Comparison of ENCODE assay signal across 26 cellular contexts in the genomic region with DNA sequence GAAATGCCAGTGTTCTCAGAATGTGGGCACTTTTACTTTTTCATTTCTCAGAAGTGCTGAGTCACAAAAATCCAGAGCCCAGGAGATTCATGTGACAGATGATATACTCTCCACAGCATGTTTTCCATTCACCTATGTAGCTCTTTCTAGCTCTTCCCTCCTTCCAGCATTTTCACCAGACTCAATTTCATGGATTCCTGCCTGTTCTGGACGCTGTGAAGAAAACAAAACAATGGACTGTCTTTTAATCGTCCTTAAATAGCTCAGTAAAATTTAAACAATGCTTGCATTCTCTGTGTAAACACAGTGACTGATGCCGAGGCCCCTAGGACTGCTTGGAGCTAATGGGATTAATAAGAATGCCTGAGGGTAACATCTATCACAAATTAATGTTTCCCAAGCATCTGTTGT. TPM values are rescaled to one million over a fixed set of nuclear protein-coding genes. Genes with fewer than 3 reads are reported as not detected.
A peak's percentile ranks its signal among the peaks of the same experiment; 100 is the strongest.
DNase-seq lines count a peak whose midpoint lies in the region; ATAC-seq and TF ChIP-seq lines count a peak whose summit lies in the region.
"Had no signal": no experiment of that assay in that cellular context is flagged by ENCODE, and none has a peak within 500 bp of the region (broad histone marks: within the 10 kb centered on the region; RNA-seq: fewer than 3 reads in every experiment).

No MANE protein-coding gene starts in this region.

- H3K36me3 Mint-ChIP-seq in GM23338 (ENCODE audit: low read depth) (peaks cover 6% of the 10 kb centered on the region; the same call in 2 of the 3 replicates), osteocyte (ENCODE audit: unreplicated experiment) (peaks cover 33% of the 10 kb centered on the region)

- H3K4me1 ChIP-seq in GM23338 (ENCODE audit: insufficient read depth) = no peaks in the 10 kb centered on the region
- no peaks in the 10 kb centered on the region for H3K4me1 ChIP-seq in PC-3 (ENCODE audit: insufficient read depth, low read length)
- H3K4me1 ChIP-seq in osteoblast (ENCODE audit: insufficient read depth, low read length) = no peaks in the 10 kb centered on the region
- H3K4me1 ChIP-seq: BLaER1, breast epithelium, left ventricle myocardium inferior, transverse colon had no signal

- intact Hi-C loops in PC-3 (cut with micrococcal nuclease) = no loop called here

- H3F3A ChIP-seq in GM23338 (replicated peaks; ENCODE audit: low read depth) (no peaks in the 10 kb centered on the region), PC-3 (ENCODE audit: low read length, unreplicated experiment) (no peaks in the 10 kb centered on the region)

- H4K20me1 ChIP-seq in GM23338 (replicated peaks; ENCODE audit: insufficient read depth) = no peaks in the 10 kb centered on the region
- H4K20me1 ChIP-seq in PC-3 (ENCODE audit: low read length) = no peaks in the 10 kb centered on the region
- H4K20me1 ChIP-seq in osteoblast (ENCODE audit: insufficient read depth, low read length) = no peaks in the 10 kb centered on the region
- H4K20me1 ChIP-seq: BLaER1 had no signal

- H3K36me3 ChIP-seq in GM23338 (ENCODE audit: insufficient read depth) = no peaks in the 10 kb centered on the region
- H3K36me3 ChIP-seq in PC-3 (ENCODE audit: low read depth, low read length) = no peaks in the 10 kb centered on the region
- no peaks in the 10 kb centered on the region for H3K36me3 ChIP-seq in osteoblast (ENCODE audit: insufficient read depth, low read length)
- H3K36me3 ChIP-seq: breast epithelium had no signal

- H3K4me1 Mint-ChIP-seq in GM23338 (no peaks in the 10 kb centered on the region), osteocyte (ENCODE audit: unreplicated experiment) (peaks cover 5% of the 10 kb centered on the region)
- H3K4me1 Mint-ChIP-seq: stimulated activated memory B cell treated with anti-CD40 and anti-IgM and Interleukin-4, amounts not matched to agents 10 μg/mL and 1 μg/mL and 100 μg/mL, for 72 hours had no signal

- no peak for ATAC-seq in GM23338
- peak; percentile 84 for ATAC-seq in PC-3
- ATAC-seq in HG02571 (IDR thresholded peaks at IDR 0.05; ENCODE audit: unreplicated experiment) = no peak
- ATAC-seq: activated CD8-positive, alpha-beta T cell treated with anti-CD3 and anti-CD28 coated beads, Interleukin-2, amount 10 ng/mL, durations not matched to agents 7 days and 5 days; activated T-cell treated with anti-CD3 and anti-CD28 coated beads, Interleukin-2, amount 50 U/mL, for 72 hours; sciatic nerve; stimulated activated memory B cell treated with anti-CD40 and anti-IgM and Interleukin-4, amounts not matched to agents 10 μg/mL and 1 μg/mL and 100 μg/mL, for 72 hours had no signal

- H3K9me3 Mint-ChIP-seq in GM23338 (no peaks in the 10 kb centered on the region), osteocyte (ENCODE audit: unreplicated experiment) (no peaks in the 10 kb centered on the region)
- H3K9me3 Mint-ChIP-seq: activated T-cell treated with anti-CD3 and anti-CD28 coated beads, Interleukin-2, amount 50 U/mL, for 72 hours; stimulated activated memory B cell treated with anti-CD40 and anti-IgM and Interleukin-4, amounts not matched to agents 10 μg/mL and 1 μg/mL and 100 μg/mL, for 72 hours had no signal

- BruUV-seq in PC-3 (replicated peaks; lab: Mats Ljungman, UMichigan) = no TSS peak

- no peak overlapping the region for H3K4me2 ChIP-seq in GM23338
- no peak overlapping the region for H3K4me2 ChIP-seq in PC-3 (ENCODE audit: low read length)
- H3K4me2 ChIP-seq in osteoblast (ENCODE audit: insufficient read depth, low read length) = no peak overlapping the region
- H3K4me2 ChIP-seq: BLaER1 had no signal

- H2AFZ ChIP-seq in GM23338 = no peak overlapping the region
- H2AFZ ChIP-seq in PC-3 (ENCODE audit: low read length) = no peak overlapping the region
- H2AFZ ChIP-seq in osteoblast (ENCODE audit: low read length) = no peak overlapping the region
- H2AFZ ChIP-seq: GM23248 had no signal

- H3K9me3 ChIP-seq in PC-3 (ENCODE audit: low read length) (no peaks in the 10 kb centered on the region), osteoblast (ENCODE audit: low read depth, low read length) (no peaks in the 10 kb centered on the region)
- H3K9me3 ChIP-seq: breast epithelium, left ventricle myocardium inferior, transverse colon had no signal

- H3K27me3 Mint-ChIP-seq in GM23338 (ENCODE audit: insufficient read depth, low read depth, poor library complexity) = no peaks in the 10 kb centered on the region
- H3K27me3 Mint-ChIP-seq in osteocyte (ENCODE audit: unreplicated experiment) = no peaks in the 10 kb centered on the region
- H3K27me3 Mint-ChIP-seq: activated naive CD8-positive, alpha-beta T cell; stimulated activated memory B cell treated with anti-CD40 and anti-IgM and Interleukin-4, amounts not matched to agents 10 μg/mL and 1 μg/mL and 100 μg/mL, for 72 hours had no signal

- H3K27ac ChIP-seq in GM23338 (ENCODE audit: low read depth) = no peak overlapping the region
- no peak overlapping the region for H3K27ac ChIP-seq in PC-3 (ENCODE audit: low read length)
- peak overlapping the region; percentile 92 for H3K27ac ChIP-seq in cingulate gyrus (ENCODE audit: low read depth, low read length)
- no peak overlapping the region for H3K27ac ChIP-seq in osteoblast (ENCODE audit: low read depth, low read length)
- H3K27ac ChIP-seq: BLaER1, breast epithelium, GM23248, left ventricle myocardium inferior, transverse colon had no signal

- no peak overlapping the region for H3K4me3 ChIP-seq in GM23338
- H3K4me3 ChIP-seq in PC-3 (ENCODE audit: low read length) = no peak overlapping the region
- H3K4me3 ChIP-seq in osteoblast (ENCODE audit: insufficient read depth, low read length) = no peak overlapping the region
- H3K4me3 ChIP-seq: BLaER1, breast epithelium, GM23248, left ventricle myocardium inferior, transverse colon had no signal

- H3K4me3 Mint-ChIP-seq in GM23338 = no peak overlapping the region
- H3K4me3 Mint-ChIP-seq in osteocyte (ENCODE audit: unreplicated experiment) = no peak overlapping the region
- H3K4me3 Mint-ChIP-seq: activated CD8-positive, alpha-beta T cell treated with anti-CD3 and anti-CD28 coated beads, Interleukin-2, amount 10 ng/mL, durations not matched to agents 7 days and 5 days; activated naive CD8-positive, alpha-beta T cell; activated T-cell treated with anti-CD3 and anti-CD28 coated beads, Interleukin-2, amount 50 U/mL, for 72 hours; stimulated activated memory B cell treated with anti-CD40 and anti-IgM and Interleukin-4, amounts not matched to agents 10 μg/mL and 1 μg/mL and 100 μg/mL, for 72 hours; T-helper 2 cell treated with Interferon-gamma antibody and Interleukin-4, amounts not matched to agents 5 μg/mL and 100 μg/mL, for 36 hours had no signal

- no peak for DNase-seq in GM23338 (ENCODE audit: low spot score)
- DNase-seq in PC-3 = peak; percentile 10
- DNase-seq in osteocyte (ENCODE audit: extremely low spot score, unreplicated experiment) = no peak
- DNase-seq in osteoblast (ENCODE audit: insufficient read length, low spot score, missing footprints) = no peak
- no peak for DNase-seq in activated T-cell treated with anti-CD3 and anti-CD28 coated beads, Interleukin-2, amount 50 U/mL, for 1 hour
- DNase-seq: activated CD8-positive, alpha-beta T cell treated with anti-CD3 and anti-CD28 coated beads, Interleukin-2, amount 10 ng/mL, durations not matched to agents 7 days and 5 days; activated T-cell treated with anti-CD3 and anti-CD28 coated beads, Interleukin-2, amount 50 U/mL, for 72 hours; erythroblast; GM23248; Kasumi-1; left ventricle myocardium inferior; NCI-H1092 treated with DMSO at 0.1 percent for 48 hours; NCI-H526; transverse colon had no signal

- 0 out of 2 replicates have a peak overlapping the region, but pooled peaks have one; percentile 75 for H3K27ac Mint-ChIP-seq in GM23338
- peak overlapping the region; percentile 6 for H3K27ac Mint-ChIP-seq in osteocyte (ENCODE audit: unreplicated experiment)
- H3K27ac Mint-ChIP-seq: activated CD8-positive, alpha-beta T cell treated with anti-CD3 and anti-CD28 coated beads, Interleukin-2, amount 10 ng/mL, durations not matched to agents 7 days and 5 days; activated naive CD8-positive, alpha-beta T cell; activated T-cell treated with anti-CD3 and anti-CD28 coated beads, Interleukin-2, amount 50 U/mL, for 72 hours; stimulated activated memory B cell treated with anti-CD40 and anti-IgM and Interleukin-4, amounts not matched to agents 10 μg/mL and 1 μg/mL and 100 μg/mL, for 72 hours; T-helper 2 cell treated with Interferon-gamma antibody and Interleukin-4, amounts not matched to agents 5 μg/mL and 100 μg/mL, for 36 hours had no signal

- H3K27me3 ChIP-seq in GM23338 (ENCODE audit: insufficient read depth) = no peaks in the 10 kb centered on the region
- no peaks in the 10 kb centered on the region for H3K27me3 ChIP-seq in PC-3 (ENCODE audit: low read length)
- no peaks in the 10 kb centered on the region for H3K27me3 ChIP-seq in osteoblast (ENCODE audit: insufficient read depth, low read length)
- H3K27me3 ChIP-seq: BLaER1, breast epithelium, transverse colon had no signal

- H3K9me2 ChIP-seq in GM23338 (ENCODE audit: insufficient read depth) (no peaks in the 10 kb centered on the region), PC-3 (replicated peaks; ENCODE audit: low read length) (no peaks in the 10 kb centered on the region)

- CTCF ChIA-PET in PC-3 (lab: Charles Lee) = no interaction called here

- POLR2A ChIA-PET in PC-3 (lab: Charles Lee; ENCODE audit: unreplicated experiment) = no interaction called here

- H3K79me2 ChIP-seq in GM23338 (replicated peaks; ENCODE audit: insufficient read depth) (no peaks in the 10 kb centered on the region), PC-3 (ENCODE audit: low read length) (no peaks in the 10 kb centered on the region), osteoblast (ENCODE audit: insufficient read depth, low read length) (no peaks in the 10 kb centered on the region)

- no peak for TF ChIP-seq CTCF in GM23338 (conservative IDR thresholded peaks at IDR 0.05; ENCODE audit: low read depth in 2 of 2)
- TF ChIP-seq CTCF in PC-3 (conservative IDR thresholded peaks at IDR 0.05; ENCODE audit: low read depth, low read length) = no peak
- no peak for TF ChIP-seq CTCF in osteocyte (IDR thresholded peaks at IDR 0.05)
- TF ChIP-seq CTCF in osteoblast (IDR thresholded peaks at IDR 0.05; ENCODE audit: extremely low read depth, low read depth, low read length) = no peak

- no peak overlapping the region for H3K9ac ChIP-seq in PC-3 (ENCODE audit: low read length)
- H3K9ac ChIP-seq: BLaER1, GM23248 had no signal

RNA-seq across cellular contexts. Expression of a gene that starts 25.5 kb away (rescaled TPM):
- 4.6 and 5.0 TPM in 2 replicates for total RNA-seq in GM23338 (2014; rRNA removed; shearing (Covaris generic))
- polyA plus RNA-seq in GM23338 (2016; fragmentation: Nextera tagmentation; extraction: Ambion mirVana) = 2.1 and 2.6 TPM in 2 replicates
- total RNA-seq in PC-3 (2014; rRNA removed) (2.0 and 2.1 TPM in 2 replicates), osteocyte (4.3 and 4.7 TPM in 2 replicates), osteoblast (3.8 and 4.3 TPM in 2 replicates)

RNA-seq across cellular contexts. Expression of a gene that starts 38.9 kb away (rescaled TPM):
- total RNA-seq in GM23338 (2014; rRNA removed; shearing (Covaris generic)) = 14.6 and 14.8 TPM in 2 replicates
- polyA plus RNA-seq in GM23338 (2016; fragmentation: Nextera tagmentation; extraction: Ambion mirVana) = 100 and 104 TPM in 2 replicates
- total RNA-seq in PC-3 (2014; rRNA removed) (16.9 and 20.1 TPM in 2 replicates), osteocyte (13.6 and 14.0 TPM in 2 replicates), osteoblast (13.0 and 13.4 TPM in 2 replicates)

RNA-seq across cellular contexts. Expression of a gene that starts 50.2 kb away (rescaled TPM):
- not detected in 2 replicates for total RNA-seq in GM23338 (2014; rRNA removed; shearing (Covaris generic))
- polyA plus RNA-seq in GM23338 (2016; fragmentation: Nextera tagmentation; extraction: Ambion mirVana) = not detected in 2 replicates
- not detected in 2 replicates for total RNA-seq in PC-3 (2014; rRNA removed)
- total RNA-seq in osteocyte = not detected in 2 replicates
- total RNA-seq in osteoblast = not detected in 2 replicates
- total RNA-seq: activated CD8-positive, alpha-beta T cell treated with anti-CD3 and anti-CD28 coated beads, Interleukin-2, amount 10 ng/mL, durations not matched to agents 7 days and 5 days; activated T-cell treated with anti-CD3 and anti-CD28 coated beads, Interleukin-2, amount 50 U/mL, for 72 hours; breast epithelium; dermis microvascular lymphatic vessel endothelial cell; GM23248; HT1080; left ventricle myocardium inferior; OCI-LY7; omental fat pad; sciatic nerve; transverse colon had no signal
- polyA plus RNA-seq: GM23248 had no signal

RNA-seq across cellular contexts. Expression of a gene that starts 51.6 kb away (rescaled TPM):
- 29.8 and 30.0 TPM in 2 replicates for total RNA-seq in GM23338 (2014; rRNA removed; shearing (Covaris generic))
- polyA plus RNA-seq in GM23338 (2016; fragmentation: Nextera tagmentation; extraction: Ambion mirVana) = 21.1 and 30.5 TPM in 2 replicates
- total RNA-seq in PC-3 (2014; rRNA removed) (63.9 and 65.8 TPM in 2 replicates), osteocyte (52.8 and 52.9 TPM in 2 replicates), osteoblast (51.0 and 56.9 TPM in 2 replicates)
